Comparison of ENCODE assay signal across 1 cellular context in the genomic region with DNA sequence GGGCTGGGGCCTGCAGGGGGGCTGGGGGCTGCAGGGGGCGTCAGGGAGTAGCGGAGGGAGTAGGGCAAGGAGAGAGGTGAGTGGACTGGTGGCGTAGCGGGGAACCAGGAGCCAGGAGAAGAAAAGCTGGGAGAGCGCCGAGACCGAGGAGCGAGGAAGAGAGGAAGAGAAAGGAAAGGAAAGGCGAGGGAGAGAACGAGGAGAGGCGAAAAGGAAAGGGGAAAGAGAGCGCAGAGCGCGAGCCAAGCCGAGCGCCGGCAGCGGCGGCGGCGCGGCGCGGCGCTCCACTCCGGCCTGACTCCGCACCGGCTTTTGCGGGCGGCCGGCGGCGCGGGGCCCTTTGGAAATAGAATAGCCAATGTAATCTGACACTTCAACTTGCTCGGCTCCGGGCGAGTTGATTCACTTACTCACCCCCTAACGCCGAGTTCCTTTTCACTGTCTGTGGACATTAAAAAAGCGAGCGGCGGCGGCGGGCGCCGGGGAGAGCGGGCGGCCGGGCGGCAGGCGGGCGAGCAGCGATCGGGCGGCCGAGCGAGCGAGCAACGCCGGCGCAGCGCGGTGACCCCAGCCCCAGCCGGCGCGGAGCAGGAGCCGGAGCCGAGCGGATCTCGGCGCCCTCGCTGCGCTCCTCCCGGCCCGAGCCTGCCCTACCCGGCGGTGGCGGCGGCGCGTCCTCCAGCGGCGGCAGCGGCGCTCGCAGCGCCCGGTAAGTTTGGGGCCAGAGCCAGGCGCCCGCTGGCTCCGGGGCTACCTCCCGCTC.
A peak's percentile ranks its signal among the peaks of the same experiment; 100 is the strongest.
TF ChIP-seq lines count a peak whose summit lies in the region.

A gene with protein sequence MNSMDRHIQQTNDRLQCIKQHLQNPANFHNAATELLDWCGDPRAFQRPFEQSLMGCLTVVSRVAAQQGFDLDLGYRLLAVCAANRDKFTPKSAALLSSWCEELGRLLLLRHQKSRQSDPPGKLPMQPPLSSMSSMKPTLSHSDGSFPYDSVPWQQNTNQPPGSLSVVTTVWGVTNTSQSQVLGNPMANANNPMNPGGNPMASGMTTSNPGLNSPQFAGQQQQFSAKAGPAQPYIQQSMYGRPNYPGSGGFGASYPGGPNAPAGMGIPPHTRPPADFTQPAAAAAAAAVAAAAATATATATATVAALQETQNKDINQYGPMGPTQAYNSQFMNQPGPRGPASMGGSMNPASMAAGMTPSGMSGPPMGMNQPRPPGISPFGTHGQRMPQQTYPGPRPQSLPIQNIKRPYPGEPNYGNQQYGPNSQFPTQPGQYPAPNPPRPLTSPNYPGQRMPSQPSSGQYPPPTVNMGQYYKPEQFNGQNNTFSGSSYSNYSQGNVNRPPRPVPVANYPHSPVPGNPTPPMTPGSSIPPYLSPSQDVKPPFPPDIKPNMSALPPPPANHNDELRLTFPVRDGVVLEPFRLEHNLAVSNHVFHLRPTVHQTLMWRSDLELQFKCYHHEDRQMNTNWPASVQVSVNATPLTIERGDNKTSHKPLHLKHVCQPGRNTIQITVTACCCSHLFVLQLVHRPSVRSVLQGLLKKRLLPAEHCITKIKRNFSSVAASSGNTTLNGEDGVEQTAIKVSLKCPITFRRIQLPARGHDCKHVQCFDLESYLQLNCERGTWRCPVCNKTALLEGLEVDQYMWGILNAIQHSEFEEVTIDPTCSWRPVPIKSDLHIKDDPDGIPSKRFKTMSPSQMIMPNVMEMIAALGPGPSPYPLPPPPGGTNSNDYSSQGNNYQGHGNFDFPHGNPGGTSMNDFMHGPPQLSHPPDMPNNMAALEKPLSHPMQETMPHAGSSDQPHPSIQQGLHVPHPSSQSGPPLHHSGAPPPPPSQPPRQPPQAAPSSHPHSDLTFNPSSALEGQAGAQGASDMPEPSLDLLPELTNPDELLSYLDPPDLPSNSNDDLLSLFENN (plus strand): TSS at position 405 of the 763 bp plus-strand sequence. CDS start 132,667 bp downstream, outside the sequence.

TF ChIP-seq in HEK293, 187 proteins besides CTCF, POLR2A, EP300 and RAD21 (continued from another document and continues in another):
- TF ChIP-seq, protein P1, sequence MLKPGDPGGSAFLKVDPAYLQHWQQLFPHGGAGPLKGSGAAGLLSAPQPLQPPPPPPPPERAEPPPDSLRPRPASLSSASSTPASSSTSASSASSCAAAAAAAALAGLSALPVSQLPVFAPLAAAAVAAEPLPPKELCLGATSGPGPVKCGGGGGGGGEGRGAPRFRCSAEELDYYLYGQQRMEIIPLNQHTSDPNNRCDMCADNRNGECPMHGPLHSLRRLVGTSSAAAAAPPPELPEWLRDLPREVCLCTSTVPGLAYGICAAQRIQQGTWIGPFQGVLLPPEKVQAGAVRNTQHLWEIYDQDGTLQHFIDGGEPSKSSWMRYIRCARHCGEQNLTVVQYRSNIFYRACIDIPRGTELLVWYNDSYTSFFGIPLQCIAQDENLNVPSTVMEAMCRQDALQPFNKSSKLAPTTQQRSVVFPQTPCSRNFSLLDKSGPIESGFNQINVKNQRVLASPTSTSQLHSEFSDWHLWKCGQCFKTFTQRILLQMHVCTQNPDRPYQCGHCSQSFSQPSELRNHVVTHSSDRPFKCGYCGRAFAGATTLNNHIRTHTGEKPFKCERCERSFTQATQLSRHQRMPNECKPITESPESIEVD (tag by site-specific recombination; IDR thresholded peaks at IDR 0.05), result no peak
- TF ChIP-seq ZNF560 (tag by site-specific recombination; IDR thresholded peaks at IDR 0.05; ENCODE audit: borderline replicate concordance) (no peak), ZBTB8A (tag by site-specific recombination; IDR thresholded peaks at IDR 0.05) (peak; percentile 78), ZNF544 (tag by site-specific recombination; IDR thresholded peaks at IDR 0.05) (no peak), HOXD13 (CRISPR knock-in tag; IDR thresholded peaks at IDR 0.05; ENCODE audit: borderline replicate concordance) (no peak), ZNF112 (tag by site-specific recombination; IDR thresholded peaks at IDR 0.05) (no peak), ZNF629 (tag by site-specific recombination; IDR thresholded peaks at IDR 0.05) (no peak), ZNF138 (tag by site-specific recombination; IDR thresholded peaks at IDR 0.05; ENCODE audit: borderline replicate concordance) (no peak), ZNF623 (tag by site-specific recombination; IDR thresholded peaks at IDR 0.05) (no peak), ZNF48 (tag by site-specific recombination; IDR thresholded peaks at IDR 0.05) (no peak), ZNF660 (tag by site-specific recombination; IDR thresholded peaks at IDR 0.05) (peak; percentile 91), ZNF214 (tag by site-specific recombination; IDR thresholded peaks at IDR 0.05; ENCODE audit: borderline replicate concordance) (no peak), KLF16 (tag by site-specific recombination; IDR thresholded peaks at IDR 0.05) (0 out of 2 replicates have a peak, but pooled peaks have one; percentile 45), BCL11A (tag by site-specific recombination; IDR thresholded peaks at IDR 0.05; ENCODE audit: low read depth) (no peak), SP3 (tag by site-specific recombination; IDR thresholded peaks at IDR 0.05) (no peak), ZNF624 (tag by site-specific recombination; IDR thresholded peaks at IDR 0.05) (no peak), ZNF658 (tag by site-specific recombination; IDR thresholded peaks at IDR 0.05) (no peak), ZNF677 (tag by site-specific recombination; IDR thresholded peaks at IDR 0.05) (no peak), GLI4 (tag by site-specific recombination; IDR thresholded peaks at IDR 0.05) (no peak), ZNF549 (tag by site-specific recombination; IDR thresholded peaks at IDR 0.05) (no peak), ZNF114 (tag by site-specific recombination; IDR thresholded peaks at IDR 0.05) (no peak), ZNF747 (tag by site-specific recombination; IDR thresholded peaks at IDR 0.05) (no peak), ZFP41 (tag by site-specific recombination; IDR thresholded peaks at IDR 0.05; ENCODE audit: borderline replicate concordance) (no peak), YY1 (tag by site-specific recombination; IDR thresholded peaks at IDR 0.05) (no peak; the same call in 1 of the 2 replicates), ZBTB7A (tag by site-specific recombination; IDR thresholded peaks at IDR 0.05; ENCODE audit: low read depth) (peak; percentile 49; the same call in 1 of the 2 replicates), ZNF37A (tag by site-specific recombination; IDR thresholded peaks at IDR 0.05) (no peak), ZNF146 (tag by site-specific recombination; IDR thresholded peaks at IDR 0.05) (no peak), ZNF843 (tag by site-specific recombination; IDR thresholded peaks at IDR 0.05) (no peak), ZNF19 (tag by site-specific recombination; IDR thresholded peaks at IDR 0.05; ENCODE audit: low read depth) (no peak), ZNF2 (tag by site-specific recombination; IDR thresholded peaks at IDR 0.05) (no peak), ZNF311 (tag by site-specific recombination; IDR thresholded peaks at IDR 0.05; ENCODE audit: borderline replicate concordance) (no peak)
- TF ChIP-seq, protein P2, sequence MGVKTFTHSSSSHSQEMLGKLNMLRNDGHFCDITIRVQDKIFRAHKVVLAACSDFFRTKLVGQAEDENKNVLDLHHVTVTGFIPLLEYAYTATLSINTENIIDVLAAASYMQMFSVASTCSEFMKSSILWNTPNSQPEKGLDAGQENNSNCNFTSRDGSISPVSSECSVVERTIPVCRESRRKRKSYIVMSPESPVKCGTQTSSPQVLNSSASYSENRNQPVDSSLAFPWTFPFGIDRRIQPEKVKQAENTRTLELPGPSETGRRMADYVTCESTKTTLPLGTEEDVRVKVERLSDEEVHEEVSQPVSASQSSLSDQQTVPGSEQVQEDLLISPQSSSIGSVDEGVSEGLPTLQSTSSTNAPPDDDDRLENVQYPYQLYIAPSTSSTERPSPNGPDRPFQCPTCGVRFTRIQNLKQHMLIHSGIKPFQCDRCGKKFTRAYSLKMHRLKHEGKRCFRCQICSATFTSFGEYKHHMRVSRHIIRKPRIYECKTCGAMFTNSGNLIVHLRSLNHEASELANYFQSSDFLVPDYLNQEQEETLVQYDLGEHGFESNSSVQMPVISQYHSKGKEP (tag by site-specific recombination; IDR thresholded peaks at IDR 0.05), result peak; percentile 73
- TF ChIP-seq, protein P3, sequence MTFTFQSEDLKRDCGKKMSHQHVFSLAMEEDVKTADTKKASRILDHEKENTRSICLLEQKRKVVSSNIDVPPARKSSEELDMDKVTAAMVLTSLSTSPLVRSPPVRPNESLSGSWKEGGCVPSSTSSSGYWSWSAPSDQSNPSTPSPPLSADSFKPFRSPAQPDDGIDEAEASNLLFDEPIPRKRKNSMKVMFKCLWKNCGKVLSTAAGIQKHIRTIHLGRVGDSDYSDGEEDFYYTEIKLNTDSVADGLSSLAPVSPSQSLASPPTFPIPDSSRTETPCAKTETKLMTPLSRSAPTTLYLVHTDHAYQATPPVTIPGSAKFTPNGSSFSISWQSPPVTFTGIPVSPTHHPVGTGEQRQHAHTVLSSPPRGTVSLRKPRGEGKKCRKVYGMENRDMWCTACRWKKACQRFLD (tag by site-specific recombination; IDR thresholded peaks at IDR 0.05), result no peak
- TF ChIP-seq, protein P4, sequence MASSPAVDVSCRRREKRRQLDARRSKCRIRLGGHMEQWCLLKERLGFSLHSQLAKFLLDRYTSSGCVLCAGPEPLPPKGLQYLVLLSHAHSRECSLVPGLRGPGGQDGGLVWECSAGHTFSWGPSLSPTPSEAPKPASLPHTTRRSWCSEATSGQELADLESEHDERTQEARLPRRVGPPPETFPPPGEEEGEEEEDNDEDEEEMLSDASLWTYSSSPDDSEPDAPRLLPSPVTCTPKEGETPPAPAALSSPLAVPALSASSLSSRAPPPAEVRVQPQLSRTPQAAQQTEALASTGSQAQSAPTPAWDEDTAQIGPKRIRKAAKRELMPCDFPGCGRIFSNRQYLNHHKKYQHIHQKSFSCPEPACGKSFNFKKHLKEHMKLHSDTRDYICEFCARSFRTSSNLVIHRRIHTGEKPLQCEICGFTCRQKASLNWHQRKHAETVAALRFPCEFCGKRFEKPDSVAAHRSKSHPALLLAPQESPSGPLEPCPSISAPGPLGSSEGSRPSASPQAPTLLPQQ (tag by site-specific recombination; IDR thresholded peaks at IDR 0.05), result peak; percentile 48; the same call in 1 of the 2 replicates
- TF ChIP-seq, protein P5, sequence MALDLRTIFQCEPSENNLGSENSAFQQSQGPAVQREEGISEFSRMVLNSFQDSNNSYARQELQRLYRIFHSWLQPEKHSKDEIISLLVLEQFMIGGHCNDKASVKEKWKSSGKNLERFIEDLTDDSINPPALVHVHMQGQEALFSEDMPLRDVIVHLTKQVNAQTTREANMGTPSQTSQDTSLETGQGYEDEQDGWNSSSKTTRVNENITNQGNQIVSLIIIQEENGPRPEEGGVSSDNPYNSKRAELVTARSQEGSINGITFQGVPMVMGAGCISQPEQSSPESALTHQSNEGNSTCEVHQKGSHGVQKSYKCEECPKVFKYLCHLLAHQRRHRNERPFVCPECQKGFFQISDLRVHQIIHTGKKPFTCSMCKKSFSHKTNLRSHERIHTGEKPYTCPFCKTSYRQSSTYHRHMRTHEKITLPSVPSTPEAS (tag by site-specific recombination; IDR thresholded peaks at IDR 0.05), result no peak
- TF ChIP-seq, protein P6, sequence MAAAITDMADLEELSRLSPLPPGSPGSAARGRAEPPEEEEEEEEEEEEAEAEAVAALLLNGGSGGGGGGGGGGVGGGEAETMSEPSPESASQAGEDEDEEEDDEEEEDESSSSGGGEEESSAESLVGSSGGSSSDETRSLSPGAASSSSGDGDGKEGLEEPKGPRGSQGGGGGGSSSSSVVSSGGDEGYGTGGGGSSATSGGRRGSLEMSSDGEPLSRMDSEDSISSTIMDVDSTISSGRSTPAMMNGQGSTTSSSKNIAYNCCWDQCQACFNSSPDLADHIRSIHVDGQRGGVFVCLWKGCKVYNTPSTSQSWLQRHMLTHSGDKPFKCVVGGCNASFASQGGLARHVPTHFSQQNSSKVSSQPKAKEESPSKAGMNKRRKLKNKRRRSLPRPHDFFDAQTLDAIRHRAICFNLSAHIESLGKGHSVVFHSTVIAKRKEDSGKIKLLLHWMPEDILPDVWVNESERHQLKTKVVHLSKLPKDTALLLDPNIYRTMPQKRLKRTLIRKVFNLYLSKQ (tag by site-specific recombination; IDR thresholded peaks at IDR 0.05; ENCODE audit: borderline replicate concordance), result no peak
- TF ChIP-seq, protein P7, sequence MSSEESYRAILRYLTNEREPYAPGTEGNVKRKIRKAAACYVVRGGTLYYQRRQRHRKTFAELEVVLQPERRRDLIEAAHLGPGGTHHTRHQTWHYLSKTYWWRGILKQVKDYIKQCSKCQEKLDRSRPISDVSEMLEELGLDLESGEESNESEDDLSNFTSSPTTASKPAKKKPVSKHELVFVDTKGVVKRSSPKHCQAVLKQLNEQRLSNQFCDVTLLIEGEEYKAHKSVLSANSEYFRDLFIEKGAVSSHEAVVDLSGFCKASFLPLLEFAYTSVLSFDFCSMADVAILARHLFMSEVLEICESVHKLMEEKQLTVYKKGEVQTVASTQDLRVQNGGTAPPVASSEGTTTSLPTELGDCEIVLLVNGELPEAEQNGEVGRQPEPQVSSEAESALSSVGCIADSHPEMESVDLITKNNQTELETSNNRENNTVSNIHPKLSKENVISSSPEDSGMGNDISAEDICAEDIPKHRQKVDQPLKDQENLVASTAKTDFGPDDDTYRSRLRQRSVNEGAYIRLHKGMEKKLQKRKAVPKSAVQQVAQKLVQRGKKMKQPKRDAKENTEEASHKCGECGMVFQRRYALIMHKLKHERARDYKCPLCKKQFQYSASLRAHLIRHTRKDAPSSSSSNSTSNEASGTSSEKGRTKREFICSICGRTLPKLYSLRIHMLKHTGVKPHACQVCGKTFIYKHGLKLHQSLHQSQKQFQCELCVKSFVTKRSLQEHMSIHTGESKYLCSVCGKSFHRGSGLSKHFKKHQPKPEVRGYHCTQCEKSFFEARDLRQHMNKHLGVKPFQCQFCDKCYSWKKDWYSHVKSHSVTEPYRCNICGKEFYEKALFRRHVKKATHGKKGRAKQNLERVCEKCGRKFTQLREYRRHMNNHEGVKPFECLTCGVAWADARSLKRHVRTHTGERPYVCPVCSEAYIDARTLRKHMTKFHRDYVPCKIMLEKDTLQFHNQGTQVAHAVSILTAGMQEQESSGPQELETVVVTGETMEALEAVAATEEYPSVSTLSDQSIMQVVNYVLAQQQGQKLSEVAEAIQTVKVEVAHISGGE (tag by site-specific recombination; conservative IDR thresholded peaks at IDR 0.05; ENCODE audit: low read depth), result no peak
- TF ChIP-seq, protein P8, sequence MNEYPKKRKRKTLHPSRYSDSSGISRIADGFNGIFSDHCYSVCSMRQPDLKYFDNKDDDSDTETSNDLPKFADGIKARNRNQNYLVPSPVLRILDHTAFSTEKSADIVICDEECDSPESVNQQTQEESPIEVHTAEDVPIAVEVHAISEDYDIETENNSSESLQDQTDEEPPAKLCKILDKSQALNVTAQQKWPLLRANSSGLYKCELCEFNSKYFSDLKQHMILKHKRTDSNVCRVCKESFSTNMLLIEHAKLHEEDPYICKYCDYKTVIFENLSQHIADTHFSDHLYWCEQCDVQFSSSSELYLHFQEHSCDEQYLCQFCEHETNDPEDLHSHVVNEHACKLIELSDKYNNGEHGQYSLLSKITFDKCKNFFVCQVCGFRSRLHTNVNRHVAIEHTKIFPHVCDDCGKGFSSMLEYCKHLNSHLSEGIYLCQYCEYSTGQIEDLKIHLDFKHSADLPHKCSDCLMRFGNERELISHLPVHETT (tag by site-specific recombination; IDR thresholded peaks at IDR 0.05), result no peak
